Comparison of ENCODE assay signal across 24 cellular contexts in genomic region chr2:59236723-59237122, GRCh38.
DNase-seq lines count a peak whose midpoint lies in the region; ATAC-seq and TF ChIP-seq lines count a peak whose summit lies in the region.
"Had no signal": no experiment of that assay in that cellular context is flagged by ENCODE, and none has a peak within 500 bp of the region (broad histone marks: within the 10 kb centered on the region; RNA-seq: fewer than 3 reads in every experiment).

No MANE protein-coding gene starts in this region.

- DNase-seq in HFFc6 (no peak), OCI-M1 (lab: John Stamatoyannopoulos, UW) (peak; percentile 11), fibroblast of villous mesenchyme (ENCODE audit: low read depth) (peak; percentile 55), activated T-cell treated with anti-CD3 and anti-CD28 coated beads for 4 hours (no peak)
- DNase-seq in stimulated activated effector memory CD8-positive, alpha-beta T cell treated with anti-CD3 and anti-CD28 coated beads, Interleukin-12 subunit alpha, Interleukin-12 subunit beta, amount 100 ng/mL, for 72 hours (ENCODE audit: low spot score in 2 of 2), result no peak
- DNase-seq: activated B cell treated with CpG ODN at 0.5 μM for 24 hours; activated CD4-positive, alpha-beta memory T cell treated with anti-CD3 and anti-CD28 coated beads for 36 hours; activated T-cell treated with anti-CD3 and anti-CD28 coated beads, Interleukin-2, amount 50 U/mL, for 4 hours; GF-D8; KBM-7; mesendoderm; naive thymus-derived CD8-positive, alpha-beta T cell; NCI-H524; ovary; stimulated activated naive CD8-positive, alpha-beta T cell treated with anti-CD3 and anti-CD28 coated beads, Interleukin-15, Interleukin-2, amounts not matched to agents 100 U/mL and 50 U/mL, for 24 hours; T-helper 17 cell; transverse colon had no signal

- H3K27me3 ChIP-seq in BLaER1, result no peaks in the 10 kb centered on the region
- H3K27me3 ChIP-seq: gastroesophageal sphincter, ovary, transverse colon had no signal

- TF ChIP-seq CTCF in HFFc6 (IDR thresholded peaks at IDR 0.05) (no peak), fibroblast of villous mesenchyme (IDR thresholded peaks at IDR 0.05; ENCODE audit: insufficient read depth, low read depth, low read length) (no peak)

- H4K20me1 ChIP-seq in BLaER1, result no peaks in the 10 kb centered on the region

- peaks cover 60% of the 10 kb centered on the region for H3K4me1 ChIP-seq in BLaER1
- H3K4me1 ChIP-seq: gastroesophageal sphincter, transverse colon had no signal

- no peaks in the 10 kb centered on the region; the same call in 1 of the 2 replicates for H3K27me3 Mint-ChIP-seq in HFFc6 (ENCODE audit: insufficient read depth)
- no peaks in the 10 kb centered on the region for H3K27me3 Mint-ChIP-seq in activated T-helper 17 cell treated with anti-CD3 and anti-CD28 coated beads, Interleukin-2, amount 50 U/mL, for 72 hours
- H3K27me3 Mint-ChIP-seq: activated CD4-positive, alpha-beta memory T cell treated with anti-CD3 and anti-CD28 coated beads for 36 hours; activated naive CD8-positive, alpha-beta T cell; brain; T-helper 17 cell had no signal

- H3K9ac ChIP-seq in BLaER1, result no peak overlapping the region

- no peaks in the 10 kb centered on the region for H3K36me3 Mint-ChIP-seq in HFFc6 (ENCODE audit: low read depth)
- no peaks in the 10 kb centered on the region for H3K36me3 Mint-ChIP-seq in stimulated activated effector memory CD8-positive, alpha-beta T cell treated with anti-CD3 and anti-CD28 coated beads, Interleukin-12 subunit alpha, Interleukin-12 subunit beta, amount 100 ng/mL, for 72 hours
- no peaks in the 10 kb centered on the region for H3K36me3 Mint-ChIP-seq in activated T-helper 17 cell treated with anti-CD3 and anti-CD28 coated beads, Interleukin-2, amount 50 U/mL, for 72 hours (ENCODE audit: low read depth)
- H3K36me3 Mint-ChIP-seq: activated CD4-positive, alpha-beta memory T cell treated with anti-CD3 and anti-CD28 coated beads for 36 hours; activated naive CD8-positive, alpha-beta T cell; brain; naive thymus-derived CD8-positive, alpha-beta T cell had no signal

- H3K36me3 ChIP-seq in BLaER1, result no peaks in the 10 kb centered on the region
- H3K36me3 ChIP-seq: gastroesophageal sphincter, ovary, transverse colon had no signal

- no peak overlapping the region for H3K4me3 Mint-ChIP-seq in HFFc6
- no peak overlapping the region for H3K4me3 Mint-ChIP-seq in stimulated activated effector memory CD8-positive, alpha-beta T cell treated with anti-CD3 and anti-CD28 coated beads, Interleukin-12 subunit alpha, Interleukin-12 subunit beta, amount 100 ng/mL, for 72 hours
- no peak overlapping the region for H3K4me3 Mint-ChIP-seq in activated T-helper 17 cell treated with anti-CD3 and anti-CD28 coated beads, Interleukin-2, amount 50 U/mL, for 72 hours
- H3K4me3 Mint-ChIP-seq: activated B cell treated with CpG ODN at 0.5 μM for 24 hours; activated CD4-positive, alpha-beta memory T cell treated with anti-CD3 and anti-CD28 coated beads for 36 hours; activated naive CD8-positive, alpha-beta T cell; activated T-cell treated with anti-CD3 and anti-CD28 coated beads, Interleukin-2, amount 50 U/mL, for 4 hours; brain; naive thymus-derived CD8-positive, alpha-beta T cell; T-helper 17 cell had no signal

- no peaks in the 10 kb centered on the region for H3K9me3 ChIP-seq in BLaER1
- H3K9me3 ChIP-seq: gastroesophageal sphincter, ovary, transverse colon had no signal

- H3K4me2 ChIP-seq in BLaER1, result peak overlapping the region; percentile 65; the same call in 1 of the 2 replicates

- H3K4me3 ChIP-seq in BLaER1 (no peak overlapping the region), fibroblast of villous mesenchyme (ENCODE audit: low read depth, low read length) (no peak overlapping the region)
- H3K4me3 ChIP-seq: gastroesophageal sphincter, ovary, transverse colon had no signal

- H3K4me1 Mint-ChIP-seq in HFFc6 (ENCODE audit: low read depth), result no peaks in the 10 kb centered on the region
- no peaks in the 10 kb centered on the region for H3K4me1 Mint-ChIP-seq in stimulated activated effector memory CD8-positive, alpha-beta T cell treated with anti-CD3 and anti-CD28 coated beads, Interleukin-12 subunit alpha, Interleukin-12 subunit beta, amount 100 ng/mL, for 72 hours
- H3K4me1 Mint-ChIP-seq in activated T-helper 17 cell treated with anti-CD3 and anti-CD28 coated beads, Interleukin-2, amount 50 U/mL, for 72 hours, result no peaks in the 10 kb centered on the region
- H3K4me1 Mint-ChIP-seq: T-helper 17 cell had no signal

- H3K27ac ChIP-seq in BLaER1, result no peak overlapping the region
- H3K27ac ChIP-seq: gastroesophageal sphincter, ovary, transverse colon had no signal

- H3K27ac Mint-ChIP-seq in HFFc6, result peak overlapping the region; percentile 42; the same call in 1 of the 2 replicates
- H3K27ac Mint-ChIP-seq in stimulated activated effector memory CD8-positive, alpha-beta T cell treated with anti-CD3 and anti-CD28 coated beads, Interleukin-12 subunit alpha, Interleukin-12 subunit beta, amount 100 ng/mL, for 72 hours, result no peak overlapping the region
- no peak overlapping the region for H3K27ac Mint-ChIP-seq in activated T-helper 17 cell treated with anti-CD3 and anti-CD28 coated beads, Interleukin-2, amount 50 U/mL, for 72 hours
- H3K27ac Mint-ChIP-seq: activated B cell treated with CpG ODN at 0.5 μM for 24 hours; activated CD4-positive, alpha-beta memory T cell treated with anti-CD3 and anti-CD28 coated beads for 36 hours; activated naive CD8-positive, alpha-beta T cell; naive thymus-derived CD8-positive, alpha-beta T cell; T-helper 17 cell had no signal

- H3K9me3 Mint-ChIP-seq in HFFc6, result peaks cover 62% of the 10 kb centered on the region
- H3K9me3 Mint-ChIP-seq in stimulated activated effector memory CD8-positive, alpha-beta T cell treated with anti-CD3 and anti-CD28 coated beads, Interleukin-12 subunit alpha, Interleukin-12 subunit beta, amount 100 ng/mL, for 72 hours, result peaks cover 8% of the 10 kb centered on the region
- peaks cover 5% of the 10 kb centered on the region for H3K9me3 Mint-ChIP-seq in activated T-helper 17 cell treated with anti-CD3 and anti-CD28 coated beads, Interleukin-2, amount 50 U/mL, for 72 hours
- H3K9me3 Mint-ChIP-seq: activated B cell treated with CpG ODN at 0.5 μM for 24 hours; activated CD4-positive, alpha-beta memory T cell treated with anti-CD3 and anti-CD28 coated beads for 36 hours; activated T-cell treated with anti-CD3 and anti-CD28 coated beads, Interleukin-2, amount 50 U/mL, for 4 hours; brain; naive thymus-derived CD8-positive, alpha-beta T cell had no signal

- ATAC-seq in stimulated activated effector memory CD8-positive, alpha-beta T cell treated with anti-CD3 and anti-CD28 coated beads, Interleukin-12 subunit alpha, Interleukin-12 subunit beta, amount 100 ng/mL, for 72 hours, result no peak
- no peak for ATAC-seq in HG03354 (IDR thresholded peaks at IDR 0.05; ENCODE audit: poor library complexity, severe bottlenecking, unreplicated experiment)
- no peak for ATAC-seq in activated T-helper 17 cell treated with anti-CD3 and anti-CD28 coated beads, Interleukin-2, amount 50 U/mL, for 72 hours (replicated peaks)
- ATAC-seq: activated T-cell treated with anti-CD3 and anti-CD28 coated beads, Interleukin-2, amount 50 U/mL, for 4 hours; gastroesophageal sphincter; naive thymus-derived CD8-positive, alpha-beta T cell; sciatic nerve; stimulated activated naive CD8-positive, alpha-beta T cell treated with anti-CD3 and anti-CD28 coated beads, Interleukin-15, Interleukin-2, amounts not matched to agents 100 U/mL and 50 U/mL, for 24 hours; T-helper 17 cell had no signal

Comparison
In these comparisons a context has a peak if more than half of its experiments do, and no peak if none do; other contexts are left out.
1. DNase-seq: peak in OCI-M1 (single experiment) and fibroblast of villous mesenchyme (single experiment); none in HFFc6 (single experiment), stimulated activated effector memory CD8-positive, alpha-beta T cell treated with anti-CD3 and anti-CD28 coated beads, Interleukin-12 subunit alpha, Interleukin-12 subunit beta, amount 100 ng/mL, for 72 hours (0 of 2) and activated T-cell treated with anti-CD3 and anti-CD28 coated beads for 4 hours (single experiment).